In genomic region chrX:22541926-22542325, GRCh38 we compare ENCODE assay signal across 21 cellular contexts.
"Had no signal": no experiment of that assay in that cellular context is flagged by ENCODE, and none has a peak within 500 bp of the region (broad histone marks: within the 10 kb centered on the region; RNA-seq: fewer than 3 reads in every experiment).

No MANE protein-coding gene starts in this region.

- H3K4me1 ChIP-seq: colonic mucosa, left ventricle myocardium inferior, lower lobe of right lung, right atrium auricular region, sigmoid colon, stomach had no signal

- H3K27ac ChIP-seq: colonic mucosa, left ventricle myocardium inferior, lower lobe of right lung, right atrium auricular region, sigmoid colon, skin epidermis, stomach had no signal

- ATAC-seq: left cardiac atrium, lower lobe of right lung, natural killer cell had no signal

- H3K4me3 ChIP-seq: colonic mucosa, left ventricle myocardium inferior, lower lobe of right lung, right atrium auricular region, sigmoid colon, skin epidermis, stomach had no signal

- H3K27me3 ChIP-seq: colonic mucosa, right atrium auricular region, sigmoid colon had no signal

- H3K9me3 ChIP-seq: colonic mucosa, left ventricle myocardium inferior, lower lobe of right lung, right atrium auricular region, sigmoid colon, stomach had no signal

- FAIRE-seq: endothelial cell of umbilical vein had no signal

- DNase-seq: colonic mucosa; effector CD4-positive, alpha-beta T cell; endodermal cell; erythroblast; foreskin melanocyte; glutamatergic neuron; islet precursor cell; left cardiac atrium; left ventricle myocardium inferior; lower lobe of right lung; natural killer cell; posterior cingulate gyrus; sigmoid colon; stimulated activated CD4-positive, alpha-beta T cell treated with anti-CD3 and anti-CD28 coated beads, Interleukin-2, amount 100 ng/mL, for 24 hours; stimulated activated CD4-positive, alpha-beta T cell treated with anti-CD3 and anti-CD28 coated beads, Interleukin-4, amount 100 ng/mL, for 4 hours; stimulated activated naive CD4-positive, alpha-beta T cell; stomach; trophoblast cell had no signal

- H3K36me3 ChIP-seq: colonic mucosa, left ventricle myocardium inferior, lower lobe of right lung, right atrium auricular region, sigmoid colon, stomach had no signal
